ENCODE assay signal across 15 cellular contexts in genomic region chr3:55692295-55692957, GRCh38.
DNase-seq lines count a peak whose midpoint lies in the region; ATAC-seq and TF ChIP-seq lines count a peak whose summit lies in the region.
"Had no signal": no experiment of that assay in that cellular context is flagged by ENCODE, and none has a peak within 500 bp of the region (broad histone marks: within the 10 kb centered on the region; RNA-seq: fewer than 3 reads in every experiment).

No MANE protein-coding gene starts in this region.

- H3K4me3 ChIP-seq in SK-N-SH (ENCODE audit: low read depth in 2 of 2, low read length in 1 of 2): no peak overlapping the region
- H3K4me3 ChIP-seq: SJCRH30 had no signal

- peak overlapping the region in 1 of 2 experiments; percentile 15; a peak in 1 of 4 replicates for H3K27ac ChIP-seq in SK-N-SH (ENCODE audit: low read depth in 2 of 2, low read length in 1 of 2)
- H3K27ac ChIP-seq: SJCRH30 had no signal

- H3K9ac ChIP-seq in SK-N-SH: no peak overlapping the region

- intact Hi-C loops in Right ventricle myocardium superior (cut with DNase I): no loop called here

- no peaks in the 10 kb centered on the region for H3F3A ChIP-seq in SK-N-SH (replicated peaks; ENCODE audit: insufficient read depth)

- TF ChIP-seq EP300 in SK-N-SH (IDR thresholded peaks at IDR 0.05; ENCODE audit: borderline replicate concordance in 1 of 2, low read depth in 1 of 2, low read length in 1 of 2): no peak

- no peaks in the 10 kb centered on the region for H3K36me3 ChIP-seq in SK-N-SH (replicated peaks in 1 of 2; ENCODE audit: control insufficient read depth in 1 of 2, insufficient read depth in 2 of 2, low read length in 1 of 2)
- H3K36me3 ChIP-seq: BE2C, SJCRH30 had no signal

- no peaks in the 10 kb centered on the region for H3K9me3 ChIP-seq in SK-N-SH
- H3K9me3 ChIP-seq: BE2C, SJCRH30 had no signal

- no peaks in the 10 kb centered on the region for H3K79me2 ChIP-seq in SK-N-SH (ENCODE audit: insufficient read depth)

- CTCF ChIA-PET in SK-N-SH (lab: Yijun Ruan, JAX): interaction anchor here (2.6 kb wide), 1 partner anchor 29 kb away, joined by 9 read pairs; no protein-coding TSS in a partner anchor

- no peak overlapping the region for H2AFZ ChIP-seq in SK-N-SH (ENCODE audit: low read depth)

- ATAC-seq in Right ventricle myocardium superior (ENCODE audit: poor library complexity): no peak
- no peak for ATAC-seq in GM19397 (IDR thresholded peaks at IDR 0.05; ENCODE audit: unreplicated experiment)
- ATAC-seq: CD8-positive, alpha-beta T cell; HepG2 had no signal

- H3K4me1 ChIP-seq in SK-N-SH (ENCODE audit: control insufficient read depth in 1 of 2, insufficient read depth in 2 of 2, low read depth in 1 of 2, low read length in 1 of 2): peaks cover 6 to 10% of the 10 kb centered on the region in 2 experiments
- H3K4me1 ChIP-seq: BE2C had no signal

- H3K9me2 ChIP-seq in SK-N-SH: no peaks in the 10 kb centered on the region

- H3K4me2 ChIP-seq in SK-N-SH: 0 out of 2 replicates have a peak overlapping the region, but pooled peaks have one; percentile 2

- POLR2A ChIA-PET in SK-N-SH (lab: Yijun Ruan, JAX): no interaction called here

- no peak for TF ChIP-seq RAD21 in SK-N-SH (IDR thresholded peaks at IDR 0.05; ENCODE audit: low read length)

- in situ Hi-C loops in G401 (cut with HindIII; ENCODE audit: low sequenced_read_pairs): no loop called here

- DNase-seq in COLO668 (lab: John Stamatoyannopoulos, UW; ENCODE audit: unreplicated experiment) (peak; percentile 11), G401 (ENCODE audit: low spot score) (peak; percentile 39), SK-N-SH (peak; percentile 17), kidney tubule cell (ENCODE audit: low spot score) (peak; percentile 63), Right ventricle myocardium superior (no peak), GM20000 (ENCODE audit: low spot score) (no peak)
- DNase-seq: BE2C; CD8-positive, alpha-beta T cell; H7; Karpas-422; NCI-H2081 treated with DMSO at 0.1 percent for 48 hours; T-helper 1 cell had no signal

- 82% methylated on average over 1 of the region's 1 CpG for whole genome bisulfite sequencing in SK-N-SH (ENCODE audit: low lambda C conversion rate)

- no peaks in the 10 kb centered on the region for H4K20me1 ChIP-seq in SK-N-SH (ENCODE audit: insufficient read depth)

- TF ChIP-seq CTCF in SK-N-SH (IDR thresholded peaks at IDR 0.05) (no peak), GM20000 (IDR thresholded peaks at IDR 0.05; ENCODE audit: extremely low read depth, missing control alignments) (no peak)

- H3K27me3 ChIP-seq in SK-N-SH (ENCODE audit: insufficient read depth): no peaks in the 10 kb centered on the region
- H3K27me3 ChIP-seq: BE2C, SJCRH30 had no signal

TF ChIP-seq in SK-N-SH, 30 proteins besides CTCF, POLR2A, EP300 and RAD21:
- peak; percentile 32 for TF ChIP-seq GATA2 (CRISPR knock-in tag; IDR thresholded peaks at IDR 0.05)
- TF ChIP-seq, protein P1, sequence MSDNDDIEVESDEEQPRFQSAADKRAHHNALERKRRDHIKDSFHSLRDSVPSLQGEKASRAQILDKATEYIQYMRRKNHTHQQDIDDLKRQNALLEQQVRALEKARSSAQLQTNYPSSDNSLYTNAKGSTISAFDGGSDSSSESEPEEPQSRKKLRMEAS (IDR thresholded peaks at IDR 0.05; ENCODE audit: low read depth): no peak

Comparison
In these comparisons a context has a peak if more than half of its experiments do, and no peak if none do; other contexts are left out.
1. DNase-seq: peak in COLO668 (single experiment), G401 (single experiment), SK-N-SH (single experiment) and kidney tubule cell (single experiment); none in Right ventricle myocardium superior (single experiment) and GM20000 (single experiment).